Comparison of ENCODE assay signal across 15 cellular contexts in genomic region chr7:155509025-155509724, GRCh38. TPM values are rescaled to one million over a fixed set of nuclear protein-coding genes. Genes with fewer than 3 reads are reported as not detected.
DNase-seq lines count a peak whose midpoint lies in the region; ATAC-seq and TF ChIP-seq lines count a peak whose summit lies in the region.
"Had no signal": no experiment of that assay in that cellular context is flagged by ENCODE, and none has a peak within 500 bp of the region (broad histone marks: within the 10 kb centered on the region; RNA-seq: fewer than 3 reads in every experiment).

No MANE protein-coding gene starts in this region.

- H3K27me3 ChIP-seq in left ventricle myocardium inferior (ENCODE audit: low read depth), result peaks cover 100% of the 10 kb centered on the region
- H3K27me3 ChIP-seq in mesendoderm (ENCODE audit: insufficient read depth, low read length, poor library complexity), result peaks cover 47% of the 10 kb centered on the region
- peaks cover 97% of the 10 kb centered on the region for H3K27me3 ChIP-seq in upper lobe of right lung
- H3K27me3 ChIP-seq in effector memory CD4-positive, alpha-beta T cell (replicated peaks; ENCODE audit: control insufficient read depth, insufficient read depth, low read length, poor library complexity, severe bottlenecking), result peaks cover 60% of the 10 kb centered on the region

- DNase-seq in left ventricle myocardium inferior, result no peak
- DNase-seq in left cardiac atrium, result no peak
- peak; percentile 71 for DNase-seq in mesendoderm
- peak; percentile 40 for DNase-seq in upper lobe of right lung
- DNase-seq in effector memory CD4-positive, alpha-beta T cell, result no peak
- DNase-seq in NCI-H524 (lab: John Stamatoyannopoulos, UW), result no peak
- DNase-seq: activated gamma-delta T cell, cortex of kidney, foreskin keratinocyte, GOT3, Karpas-422 had no signal

- H2BK120ac ChIP-seq in mesendoderm (ENCODE audit: low read depth, low read length), result no peak overlapping the region

- peaks cover 2% of the 10 kb centered on the region for H3K36me3 Mint-ChIP-seq in activated naive CD8-positive, alpha-beta T cell

- no peak for TF ChIP-seq CTCF in left ventricle myocardium inferior (IDR thresholded peaks at IDR 0.05; ENCODE audit: borderline replicate concordance)
- no peak for TF ChIP-seq CTCF in upper lobe of right lung (IDR thresholded peaks at IDR 0.05)

- H3K4me2 ChIP-seq in mesendoderm (ENCODE audit: low read length), result peak overlapping the region; percentile 65

- intact Hi-C loops in left ventricle myocardium inferior (cut with micrococcal nuclease), result loop anchor here (5.0 kb wide), 1 partner anchor 47 kb away; no protein-coding TSS in a partner anchor
- intact Hi-C loops in left cardiac atrium (cut with DNase I), result no loop called here
- intact Hi-C loops in upper lobe of right lung (cut with DNase I), result no loop called here

- H2BK15ac ChIP-seq in mesendoderm (replicated peaks; ENCODE audit: low read depth), result no peak overlapping the region

- no peaks in the 10 kb centered on the region for H3K36me3 ChIP-seq in left ventricle myocardium inferior
- no peaks in the 10 kb centered on the region for H3K36me3 ChIP-seq in mesendoderm (ENCODE audit: control insufficient read depth, insufficient read depth, low read length)
- no peaks in the 10 kb centered on the region for H3K36me3 ChIP-seq in upper lobe of right lung
- H3K36me3 ChIP-seq in effector memory CD4-positive, alpha-beta T cell (ENCODE audit: control insufficient read depth, insufficient read depth, low read length), result no peaks in the 10 kb centered on the region
- H3K36me3 ChIP-seq: right atrium auricular region had no signal

- H3K23ac ChIP-seq in mesendoderm (ENCODE audit: low read length), result no peak overlapping the region

- no peaks in the 10 kb centered on the region for H3K79me1 ChIP-seq in mesendoderm (ENCODE audit: low read length)

- no peak overlapping the region for H2AK5ac ChIP-seq in mesendoderm (ENCODE audit: low read length)

- no peak overlapping the region for H3K4ac ChIP-seq in mesendoderm (ENCODE audit: low read depth, low read length)

- no peaks in the 10 kb centered on the region for H3K9me3 ChIP-seq in left ventricle myocardium inferior (replicated peaks)
- H3K9me3 ChIP-seq in upper lobe of right lung, result no peaks in the 10 kb centered on the region
- no peaks in the 10 kb centered on the region for H3K9me3 ChIP-seq in effector memory CD4-positive, alpha-beta T cell (ENCODE audit: control insufficient read depth, low read length)
- H3K9me3 ChIP-seq: right atrium auricular region had no signal

- H4K5ac ChIP-seq in mesendoderm (ENCODE audit: low read length), result no peak overlapping the region

- no peak overlapping the region for H3K18ac ChIP-seq in mesendoderm (ENCODE audit: low read length)

- H3K27ac Mint-ChIP-seq in activated naive CD8-positive, alpha-beta T cell, result peak overlapping the region; percentile 7

- H3K27ac ChIP-seq in left ventricle myocardium inferior (replicated peaks) (no peak overlapping the region), mesendoderm (ENCODE audit: low read depth, low read length) (no peak overlapping the region), upper lobe of right lung (no peak overlapping the region)
- H3K27ac ChIP-seq in effector memory CD4-positive, alpha-beta T cell (ENCODE audit: insufficient read depth, low read length, poor library complexity, severe bottlenecking), result no peak overlapping the region
- H3K27ac ChIP-seq: foreskin keratinocyte, right atrium auricular region had no signal

- no peak for ATAC-seq in left cardiac atrium
- no peak for ATAC-seq in upper lobe of right lung
- ATAC-seq in HG02759 (IDR thresholded peaks at IDR 0.05; ENCODE audit: unreplicated experiment), result no peak
- ATAC-seq: foreskin keratinocyte had no signal

- no CpG with 5 or more reads among the region's 32 CpGs for WGBS in mesendoderm (ENCODE audit: extremely low coverage, insufficient coverage, low lambda C conversion rate)

- peaks cover 11% of the 10 kb centered on the region for H3K4me1 ChIP-seq in left ventricle myocardium inferior
- peaks cover 1% of the 10 kb centered on the region for H3K4me1 ChIP-seq in mesendoderm (ENCODE audit: control insufficient read depth, low read depth, low read length)
- peaks cover 7% of the 10 kb centered on the region for H3K4me1 ChIP-seq in upper lobe of right lung
- H3K4me1 ChIP-seq in effector memory CD4-positive, alpha-beta T cell (ENCODE audit: control insufficient read depth, insufficient read depth, low read length, poor library complexity, severe bottlenecking), result peaks cover 12% of the 10 kb centered on the region
- H3K4me1 ChIP-seq: foreskin keratinocyte had no signal

- H2BK5ac ChIP-seq in mesendoderm (ENCODE audit: low read length), result no peak overlapping the region

- no peaks in the 10 kb centered on the region for H3K79me2 ChIP-seq in mesendoderm (ENCODE audit: control insufficient read depth, insufficient read depth, low read length)

- H4K8ac ChIP-seq in mesendoderm (ENCODE audit: low read depth, low read length), result no peak overlapping the region

- peak overlapping the region; percentile 38 for H3K9ac ChIP-seq in mesendoderm (ENCODE audit: low read length)

- H3K9me3 Mint-ChIP-seq in activated naive CD8-positive, alpha-beta T cell (ENCODE audit: low read depth), result no peaks in the 10 kb centered on the region

- peaks cover 31% of the 10 kb centered on the region for H3K4me1 Mint-ChIP-seq in activated naive CD8-positive, alpha-beta T cell (ENCODE audit: low read depth)

- peak overlapping the region; percentile 63 for H3K4me3 Mint-ChIP-seq in activated naive CD8-positive, alpha-beta T cell

- H3K56ac ChIP-seq in mesendoderm (ENCODE audit: low read length), result no peak overlapping the region

- peaks cover 69% of the 10 kb centered on the region for H3K27me3 Mint-ChIP-seq in activated naive CD8-positive, alpha-beta T cell

- H3K4me3 ChIP-seq in left ventricle myocardium inferior (peak overlapping the region; percentile 34), mesendoderm (ENCODE audit: low read length) (peak overlapping the region; percentile 42), upper lobe of right lung (no peak overlapping the region)
- H3K4me3 ChIP-seq in effector memory CD4-positive, alpha-beta T cell (ENCODE audit: insufficient read depth, low read depth, low read length, poor library complexity, severe bottlenecking), result no peak overlapping the region

RNA-seq across cellular contexts. Expression of gene CNPY1, which starts 37.2 kb away (rescaled TPM):
- not detected for total RNA-seq in left ventricle myocardium inferior
- total RNA-seq in left cardiac atrium, result not detected
- 0.03 TPM for polyA plus RNA-seq in mesendoderm (2013, experiment 1 of 2)
- not detected for polyA plus RNA-seq in mesendoderm (2013, experiment 2 of 2)
- not detected for total RNA-seq in upper lobe of right lung
- total RNA-seq: foreskin keratinocyte, lower leg skin, right atrium auricular region had no signal
- polyA plus RNA-seq: foreskin keratinocyte had no signal

RNA-seq across cellular contexts. Expression of gene EN2, which starts 51.2 kb away (rescaled TPM):
- total RNA-seq in left ventricle myocardium inferior (0.11 TPM), left cardiac atrium (under 1 TPM; 0.08 to 0.15 TPM), upper lobe of right lung (not detected)
- polyA plus RNA-seq in mesendoderm (2013, experiment 1 of 2), result not detected
- not detected for polyA plus RNA-seq in mesendoderm (2013, experiment 2 of 2)
- total RNA-seq: foreskin keratinocyte, right atrium auricular region had no signal
- polyA plus RNA-seq: foreskin keratinocyte had no signal

Comparison
In these comparisons a context has a peak if more than half of its experiments do, and no peak if none do; other contexts are left out.
1. DNase-seq: peak in mesendoderm (single experiment) and upper lobe of right lung (single experiment); none in left ventricle myocardium inferior (single experiment), left cardiac atrium (single experiment), effector memory CD4-positive, alpha-beta T cell (0 of 3) and NCI-H524 (0 of 2).
2. H3K4me3 ChIP-seq: peak in left ventricle myocardium inferior (single experiment) and mesendoderm (single experiment); none in upper lobe of right lung (single experiment) and effector memory CD4-positive, alpha-beta T cell (single experiment).